In genomic region chr17:67531291-67531690, GRCh38 we compare ENCODE assay signal across 8 cellular contexts.
DNase-seq lines count a peak whose midpoint lies in the region; ATAC-seq, FAIRE-seq and TF ChIP-seq lines count a peak whose summit lies in the region.

No MANE protein-coding gene starts in this region.

- H3K4me3 ChIP-seq in astrocyte (ENCODE audit: insufficient read depth, low read depth, low read length) (peak overlapping the region; percentile 25), osteoblast (ENCODE audit: insufficient read depth, low read length) (no peak overlapping the region), lower leg skin (ENCODE audit: low read depth, poor library complexity, severe bottlenecking) (no peak overlapping the region)

- H3K27me3 Mint-ChIP-seq in astrocyte (ENCODE audit: low read depth, unreplicated experiment): no peaks in the 10 kb centered on the region

- no peak overlapping the region for H3K27ac Mint-ChIP-seq in astrocyte (ENCODE audit: unreplicated experiment)

- H4K20me1 ChIP-seq in astrocyte (ENCODE audit: insufficient read depth, low read length) (no peaks in the 10 kb centered on the region), osteoblast (ENCODE audit: insufficient read depth, low read length) (no peaks in the 10 kb centered on the region)

- ATAC-seq in GM19025 (IDR thresholded peaks at IDR 0.05; ENCODE audit: low read depth, unreplicated experiment) (peak; percentile 97), HG02885 (IDR thresholded peaks at IDR 0.05; ENCODE audit: poor library complexity, unreplicated experiment) (peak; percentile 90), HG02840 (IDR thresholded peaks at IDR 0.05; ENCODE audit: low FRiP score, unreplicated experiment) (no peak)

- H3K27ac ChIP-seq in astrocyte (ENCODE audit: low read depth, low read length) (no peak overlapping the region), osteoblast (ENCODE audit: low read depth, low read length) (no peak overlapping the region)

- H3K36me3 Mint-ChIP-seq in astrocyte (ENCODE audit: low read depth, unreplicated experiment): peaks cover 4% of the 10 kb centered on the region

- H3K27me3 ChIP-seq in astrocyte (ENCODE audit: insufficient read depth, low read length): no peaks in the 10 kb centered on the region
- no peaks in the 10 kb centered on the region for H3K27me3 ChIP-seq in osteoblast (ENCODE audit: insufficient read depth, low read length)

- DNase-seq in astrocyte (ENCODE audit: low read depth) (no peak), osteoblast (ENCODE audit: insufficient read length, low spot score, missing footprints) (peak; percentile 18), NCI-H2171 (lab: John Stamatoyannopoulos, UW) (no peak), SW480 (ENCODE audit: low spot score) (no peak), lower leg skin (ENCODE audit: low spot score in 2 of 2) (no peak)

- H2AFZ ChIP-seq in astrocyte (ENCODE audit: low read depth, low read length) (no peak overlapping the region), osteoblast (ENCODE audit: low read length) (no peak overlapping the region)

- no peaks in the 10 kb centered on the region for H3K79me2 ChIP-seq in astrocyte (ENCODE audit: insufficient read depth, low read length)
- H3K79me2 ChIP-seq in osteoblast (ENCODE audit: insufficient read depth, low read length): no peaks in the 10 kb centered on the region

- TF ChIP-seq CTCF in astrocyte (IDR thresholded peaks at IDR 0.05; ENCODE audit: insufficient read depth, low read depth, low read length) (no peak), osteoblast (IDR thresholded peaks at IDR 0.05; ENCODE audit: extremely low read depth, low read depth, low read length) (no peak), lower leg skin (IDR thresholded peaks at IDR 0.05) (no peak)

- no peaks in the 10 kb centered on the region for H3K9me3 ChIP-seq in astrocyte (ENCODE audit: insufficient read depth, low read depth, low read length)
- no peaks in the 10 kb centered on the region for H3K9me3 ChIP-seq in osteoblast (ENCODE audit: low read depth, low read length)

- H3K4me1 ChIP-seq in astrocyte (ENCODE audit: insufficient read depth, low read length) (peaks cover 28% of the 10 kb centered on the region), osteoblast (ENCODE audit: insufficient read depth, low read length) (peaks cover 12% of the 10 kb centered on the region)

- peak overlapping the region; percentile 59 for H3K4me2 ChIP-seq in astrocyte (ENCODE audit: low read length)
- no peak overlapping the region for H3K4me2 ChIP-seq in osteoblast (ENCODE audit: insufficient read depth, low read length)

- H3K36me3 ChIP-seq in astrocyte (ENCODE audit: insufficient read depth, low read length) (no peaks in the 10 kb centered on the region), osteoblast (ENCODE audit: insufficient read depth, low read length) (no peaks in the 10 kb centered on the region)

- peaks cover 25% of the 10 kb centered on the region for H3K4me1 Mint-ChIP-seq in astrocyte (ENCODE audit: low read depth, unreplicated experiment)

- H3K4me3 Mint-ChIP-seq in astrocyte (ENCODE audit: unreplicated experiment): no peak overlapping the region

- H3K9ac ChIP-seq in astrocyte (ENCODE audit: low read length): no peak overlapping the region

- intact Hi-C loops in lower leg skin (cut with DNase I; ENCODE audit: low total_unique reads): no loop called here

- FAIRE-seq in astrocyte (lab: Jason Lieb, UNC): no peak

- no peak for TF ChIP-seq POLR2A in lower leg skin (IDR thresholded peaks at IDR 0.05)

- 57 to 65% methylated on average over 12 of the region's 12 CpGs for WGBS in lower leg skin, 2 donors

- H3K9me3 Mint-ChIP-seq in astrocyte (ENCODE audit: unreplicated experiment): no peaks in the 10 kb centered on the region
